13 cellular contexts compared by ENCODE assay signal in genomic region chr11:61980783-61981541, GRCh38. TPM values are rescaled to one million over a fixed set of nuclear protein-coding genes. Genes with fewer than 3 reads are reported as not detected.
DNase-seq lines count a peak whose midpoint lies in the region; ATAC-seq and TF ChIP-seq lines count a peak whose summit lies in the region.
"Had no signal": no experiment of that assay in that cellular context is flagged by ENCODE, and none has a peak within 500 bp of the region (broad histone marks: within the 10 kb centered on the region; RNA-seq: fewer than 3 reads in every experiment).

No MANE protein-coding gene starts in this region.

- no peaks in the 10 kb centered on the region for H3K4me1 ChIP-seq in endodermal cell (ENCODE audit: control insufficient read depth, insufficient read depth, low read length)

- no peak for ATAC-seq in GM21447 (IDR thresholded peaks at IDR 0.05; ENCODE audit: unreplicated experiment)
- ATAC-seq: left ventricle myocardium superior; naive thymus-derived CD4-positive, alpha-beta T cell had no signal

- no peak overlapping the region for H3K4me3 Mint-ChIP-seq in endodermal cell
- no peak overlapping the region for H3K4me3 Mint-ChIP-seq in nephron
- H3K4me3 Mint-ChIP-seq: naive thymus-derived CD4-positive, alpha-beta T cell had no signal

- H3K27ac ChIP-seq in endodermal cell (ENCODE audit: low read depth, low read length) = no peak overlapping the region

- no peaks in the 10 kb centered on the region for H3K36me3 Mint-ChIP-seq in endodermal cell (ENCODE audit: low read depth)
- H3K36me3 Mint-ChIP-seq in nephron (ENCODE audit: low read depth) = peaks cover under 1% of the 10 kb centered on the region

- no peaks in the 10 kb centered on the region for H3K9me3 ChIP-seq in endodermal cell (ENCODE audit: control insufficient read depth, low read length)

- no peak for TF ChIP-seq CTCF in endodermal cell (conservative IDR thresholded peaks at IDR 0.05)
- no peak for TF ChIP-seq CTCF in nephron (IDR thresholded peaks at IDR 0.05; ENCODE audit: unreplicated experiment in 3 of 3)

- H3K4me1 Mint-ChIP-seq in endodermal cell (peaks cover 14% of the 10 kb centered on the region), nephron (peaks cover 31% of the 10 kb centered on the region)

- H3K4me3 ChIP-seq in endodermal cell (ENCODE audit: low read length) = no peak overlapping the region

- peaks cover 48% of the 10 kb centered on the region for H3K27me3 Mint-ChIP-seq in endodermal cell (ENCODE audit: insufficient read depth)
- peaks cover 9% of the 10 kb centered on the region for H3K27me3 Mint-ChIP-seq in nephron (ENCODE audit: low read depth)

- 90 to 93% methylated on average over 7 to 9 of the region's 10 CpGs for WGBS in endodermal cell (ENCODE audit: insufficient coverage in 1 of 2, insufficient read length in 1 of 2), 2 experiments

- no peaks in the 10 kb centered on the region for H3K27me3 ChIP-seq in endodermal cell (ENCODE audit: control insufficient read depth, insufficient read depth, low read length, poor library complexity, severe bottlenecking)

- H3K9me3 Mint-ChIP-seq in endodermal cell (no peaks in the 10 kb centered on the region), nephron (peaks cover 4% of the 10 kb centered on the region)

- peak; percentile 7 for DNase-seq in D341Med (ENCODE audit: low spot score)
- DNase-seq in NCI-H526 treated with DMSO at 0.1 percent for 48 hours (lab: John Stamatoyannopoulos, UW) = peak; percentile 30
- DNase-seq in endodermal cell = peak; percentile 49
- DNase-seq in glomerular visceral epithelial cell (ENCODE audit: extremely low spot score) = no peak
- no peak for DNase-seq in NK-92 treated with Interleukin-12 subunit alpha and Interleukin-12 subunit beta, amount 100 ng/mL, for 24 hours (lab: John Stamatoyannopoulos, UW)
- no peak for DNase-seq in stimulated activated CD4-positive, alpha-beta T cell treated with anti-CD3 and anti-CD28 coated beads, Interleukin-1b, Interleukin-23, amount 100 ng/mL, for 48 hours
- DNase-seq: Kasumi-1, left ventricle myocardium superior, NCI-H1436 treated with DMSO at 0.1 percent for 48 hours, SW 1271 had no signal

- H3K27ac Mint-ChIP-seq in endodermal cell = no peak overlapping the region
- peak overlapping the region in 2 of 3 experiments; percentile 45 to 64 for H3K27ac Mint-ChIP-seq in nephron

- H3K36me3 ChIP-seq in endodermal cell (ENCODE audit: control insufficient read depth, insufficient read depth, low read length) = no peaks in the 10 kb centered on the region

- H3K9ac ChIP-seq in endodermal cell (ENCODE audit: extremely low read depth, low read length, poor library complexity, severe bottlenecking) = no peak overlapping the region

RNA-seq across cellular contexts. Expression of gene FTH1, which starts 13.5 kb away (rescaled TPM):
- 1,000 to 10,000 TPM; 2,226 to 2,809 TPM for total RNA-seq in endodermal cell
- 2,223 TPM for polyA plus RNA-seq in endodermal cell (2013, experiment 1 of 2)
- polyA plus RNA-seq in endodermal cell (2013, experiment 2 of 2) = 2,173 TPM

RNA-seq across cellular contexts. Expression of gene BEST1, which starts 30.8 kb away (rescaled TPM):
- under 1 TPM; 0.26 to 0.40 TPM for total RNA-seq in endodermal cell
- polyA plus RNA-seq in endodermal cell (2013, experiment 1 of 2) = 0.82 TPM
- polyA plus RNA-seq in endodermal cell (2013, experiment 2 of 2) = 0.75 TPM

Comparison
In these comparisons a context has a peak if more than half of its experiments do, and no peak if none do; other contexts are left out.
1. DNase-seq: peak in D341Med (single experiment), NCI-H526 treated with DMSO at 0.1 percent for 48 hours (single experiment) and endodermal cell (single experiment); none in glomerular visceral epithelial cell (single experiment), NK-92 treated with Interleukin-12 subunit alpha and Interleukin-12 subunit beta, amount 100 ng/mL, for 24 hours (single experiment) and stimulated activated CD4-positive, alpha-beta T cell treated with anti-CD3 and anti-CD28 coated beads, Interleukin-1b, Interleukin-23, amount 100 ng/mL, for 48 hours (single experiment).